8 cellular contexts compared by ENCODE assay signal in genomic region chr12:124919646-124920352, GRCh38. TPM values are rescaled to one million over a fixed set of nuclear protein-coding genes. Genes with fewer than 3 reads are reported as not detected.
A peak's percentile ranks its signal among the peaks of the same experiment; 100 is the strongest.
DNase-seq lines count a peak whose midpoint lies in the region; ATAC-seq and TF ChIP-seq lines count a peak whose summit lies in the region.

No MANE protein-coding gene starts in this region.

- no peaks in the 10 kb centered on the region for H3K27me3 Mint-ChIP-seq in dendritic cell treated with granulocyte-macrophage colony-stimulating factor and Interleukin-4, amounts not matched to agents 40 ng/mL and 50 ng/mL, for 4 days
- H3K27me3 Mint-ChIP-seq in natural killer cell treated with Interleukin-12 subunit alpha and Interleukin-12 subunit beta and Interleukin-15 and Interleukin-18, amount 100 ng/mL, for 72 hours: no peaks in the 10 kb centered on the region

- CTCF ChIA-PET in GM10248 (lab: Yijun Ruan, JAX): interaction anchor here (1.0 to 14.4 kb wide), 5 partner anchors 9 to 20 kb away, joined by 4 to 193 read pairs (median 10); no protein-coding TSS in a partner anchor

- peak overlapping the region; percentile 64 for H3K4me3 Mint-ChIP-seq in dendritic cell treated with granulocyte-macrophage colony-stimulating factor and Interleukin-4, amounts not matched to agents 40 ng/mL and 50 ng/mL, for 4 days
- H3K4me3 Mint-ChIP-seq in natural killer cell treated with Interleukin-12 subunit alpha and Interleukin-12 subunit beta and Interleukin-15 and Interleukin-18, amount 100 ng/mL, for 72 hours: peak overlapping the region; percentile 92

- peak overlapping the region; percentile 97 for H3K27ac Mint-ChIP-seq in dendritic cell treated with granulocyte-macrophage colony-stimulating factor and Interleukin-4, amounts not matched to agents 40 ng/mL and 50 ng/mL, for 4 days
- peak overlapping the region; percentile 93 to 98 for H3K27ac Mint-ChIP-seq in natural killer cell treated with Interleukin-12 subunit alpha and Interleukin-12 subunit beta and Interleukin-15 and Interleukin-18, amount 100 ng/mL, for 72 hours

- no peak for TF ChIP-seq CTCF in GM10248 (IDR thresholded peaks at IDR 0.05; ENCODE audit: control extremely low read depth, extremely low read depth, low read depth, missing control alignments)

- peak in 1 of 2 donors; percentile 21 for ATAC-seq in natural killer cell treated with Interleukin-12 subunit alpha and Interleukin-12 subunit beta and Interleukin-15 and Interleukin-18, amount 100 ng/mL, for 72 hours
- ATAC-seq in GM18870 (IDR thresholded peaks at IDR 0.05; ENCODE audit: unreplicated experiment) (no peak), GM21381 (IDR thresholded peaks at IDR 0.05; ENCODE audit: unreplicated experiment) (no peak), GM18498 (IDR thresholded peaks at IDR 0.05; ENCODE audit: unreplicated experiment) (no peak)

- POLR2A ChIA-PET in GM10248 (lab: Yijun Ruan, JAX): interaction anchor here (0.6 to 2.2 kb wide), 5 partner anchors 10 to 1202 kb away, joined by 3 to 17 read pairs (median 6); no protein-coding TSS in a partner anchor

- intact Hi-C loops in dendritic cell treated with granulocyte-macrophage colony-stimulating factor and Interleukin-4, amounts not matched to agents 40 ng/mL and 50 ng/mL, for 4 days (cut with micrococcal nuclease): no loop called here

- DNase-seq in GM10248 (ENCODE audit: extremely low spot score): peak; percentile 50
- peak; percentile 74 for DNase-seq in RPMI7951 (ENCODE audit: low read depth)
- no peak for DNase-seq in natural killer cell treated with Interleukin-12 subunit alpha and Interleukin-12 subunit beta and Interleukin-15 and Interleukin-18, amount 100 ng/mL, for 72 hours (ENCODE audit: low spot score)
- no peak for DNase-seq in NCI-H146 (lab: John Stamatoyannopoulos, UW)

- peaks cover 68% of the 10 kb centered on the region for H3K4me1 Mint-ChIP-seq in dendritic cell treated with granulocyte-macrophage colony-stimulating factor and Interleukin-4, amounts not matched to agents 40 ng/mL and 50 ng/mL, for 4 days (ENCODE audit: low read depth)
- H3K4me1 Mint-ChIP-seq in natural killer cell treated with Interleukin-12 subunit alpha and Interleukin-12 subunit beta and Interleukin-15 and Interleukin-18, amount 100 ng/mL, for 72 hours (ENCODE audit: low read depth in 2 of 2): peaks cover 58 to 65% of the 10 kb centered on the region in 2 donors

- H3K9me3 Mint-ChIP-seq in dendritic cell treated with granulocyte-macrophage colony-stimulating factor and Interleukin-4, amounts not matched to agents 40 ng/mL and 50 ng/mL, for 4 days: no peaks in the 10 kb centered on the region
- no peaks in the 10 kb centered on the region for H3K9me3 Mint-ChIP-seq in natural killer cell treated with Interleukin-12 subunit alpha and Interleukin-12 subunit beta and Interleukin-15 and Interleukin-18, amount 100 ng/mL, for 72 hours

- H3K36me3 Mint-ChIP-seq in dendritic cell treated with granulocyte-macrophage colony-stimulating factor and Interleukin-4, amounts not matched to agents 40 ng/mL and 50 ng/mL, for 4 days (ENCODE audit: low read depth): peaks cover 7% of the 10 kb centered on the region
- no peaks in the 10 kb centered on the region for H3K36me3 Mint-ChIP-seq in natural killer cell treated with Interleukin-12 subunit alpha and Interleukin-12 subunit beta and Interleukin-15 and Interleukin-18, amount 100 ng/mL, for 72 hours

RNA-seq across cellular contexts. Expression of gene UBC, which starts 5.3 kb away (rescaled TPM):
- total RNA-seq in RPMI7951 (2014; rRNA removed; shearing (Covaris generic)): 951 and 1,170 TPM in 2 replicates
- 1,000 to 10,000 TPM in 1 of 2 donors, 100 to 1,000 TPM in 1; 691 to 1,324 TPM for total RNA-seq in natural killer cell treated with Interleukin-12 subunit alpha and Interleukin-12 subunit beta and Interleukin-15 and Interleukin-18, amount 100 ng/mL, for 72 hours

RNA-seq across cellular contexts. Expression of gene SCARB1, which starts 56.1 kb away (rescaled TPM):
- total RNA-seq in RPMI7951 (2014; rRNA removed; shearing (Covaris generic)): 13.9 and 15.3 TPM in 2 replicates
- 10 to 100 TPM in 1 of 2 donors, 1 to 10 TPM in 1; 10.0 to 45.6 TPM for total RNA-seq in natural killer cell treated with Interleukin-12 subunit alpha and Interleukin-12 subunit beta and Interleukin-15 and Interleukin-18, amount 100 ng/mL, for 72 hours

Comparison
In these comparisons a context has a peak if more than half of its experiments do, and no peak if none do; other contexts are left out.
1. DNase-seq: peak in GM10248 (single experiment) and RPMI7951 (single experiment); none in natural killer cell treated with Interleukin-12 subunit alpha and Interleukin-12 subunit beta and Interleukin-15 and Interleukin-18, amount 100 ng/mL, for 72 hours (single experiment) and NCI-H146 (single experiment).